Comparison of ENCODE assay signal across 27 cellular contexts in genomic region chr6:44696686-44697085, GRCh38.
DNase-seq lines count a peak whose midpoint lies in the region; ATAC-seq lines count a peak whose summit lies in the region.
"Had no signal": no experiment of that assay in that cellular context is flagged by ENCODE, and none has a peak within 500 bp of the region (broad histone marks: within the 10 kb centered on the region; RNA-seq: fewer than 3 reads in every experiment).

No MANE protein-coding gene starts in this region.

- H2AFZ ChIP-seq in neuronal stem cell (ENCODE audit: low read length) = no peak overlapping the region

- no peak overlapping the region for H3K4me3 Mint-ChIP-seq in immature natural killer cell
- H3K4me3 Mint-ChIP-seq: activated CD8-positive, alpha-beta T cell treated with anti-CD3 and anti-CD28 coated beads for 36 hours; activated naive CD8-positive, alpha-beta T cell; dendritic cell treated with granulocyte-macrophage colony-stimulating factor and Interleukin-4, amounts not matched to agents 40 ng/mL and 50 ng/mL, for 4 days had no signal

- no peaks in the 10 kb centered on the region for H3K27me3 ChIP-seq in neuronal stem cell (ENCODE audit: control insufficient read depth in 3 of 3, insufficient read depth in 3 of 3, low read depth in 1 of 3, low read length in 3 of 3)
- H3K27me3 ChIP-seq: BLaER1, esophagus squamous epithelium, transverse colon had no signal

- no peak overlapping the region for H3K4me3 ChIP-seq in neuronal stem cell (ENCODE audit: low read length in 2 of 2)
- H3K4me3 ChIP-seq: BLaER1, esophagus squamous epithelium, GM12878, transverse colon had no signal

- H4K8ac ChIP-seq in neuronal stem cell (ENCODE audit: low read depth, low read length) = peak overlapping the region; percentile 55

- peak overlapping the region; percentile 5 for H3K4ac ChIP-seq in neuronal stem cell (ENCODE audit: low read length)

- H2BK5ac ChIP-seq in neuronal stem cell (ENCODE audit: low read length) = no peak overlapping the region

- H2BK15ac ChIP-seq in neuronal stem cell (ENCODE audit: low read length) = no peak overlapping the region

- no peak for ATAC-seq in HG03025 (IDR thresholded peaks at IDR 0.05; ENCODE audit: low FRiP score, unreplicated experiment)
- ATAC-seq: activated CD8-positive, alpha-beta T cell treated with anti-CD3 and anti-CD28 coated beads for 36 hours; GM12878; naive thymus-derived CD8-positive, alpha-beta T cell had no signal

- peak overlapping the region; percentile 26 for H3K23ac ChIP-seq in neuronal stem cell (ENCODE audit: low read depth, low read length, poor library complexity)

- no peak overlapping the region for H4K91ac ChIP-seq in neuronal stem cell (ENCODE audit: low read depth, low read length, poor library complexity)

- WGBS in neuronal stem cell (ENCODE audit: extremely low coverage in 2 of 2, insufficient read length in 2 of 2, insufficient replicate concordance in 1 of 2), 2 donors = no CpG with 5 or more reads among the region's 6 CpGs

- peak overlapping the region; percentile 46 for H3K18ac ChIP-seq in neuronal stem cell (ENCODE audit: low read length)

- peaks cover 7 to 9% of the 10 kb centered on the region in 2 donors for H3K4me1 ChIP-seq in neuronal stem cell (ENCODE audit: control insufficient read depth in 2 of 2, insufficient read depth in 1 of 2, low read depth in 1 of 2, low read length in 2 of 2)
- H3K4me1 ChIP-seq: BLaER1, esophagus squamous epithelium, transverse colon had no signal

- no peaks in the 10 kb centered on the region for H3K9me3 ChIP-seq in neuronal stem cell (replicated peaks in 1 of 2; ENCODE audit: control insufficient read depth in 2 of 2, insufficient read depth in 1 of 2, low read depth in 1 of 2, low read length in 2 of 2)
- H3K9me3 ChIP-seq: BLaER1, esophagus squamous epithelium, transverse colon had no signal

- H3K4me1 Mint-ChIP-seq in immature natural killer cell = no peaks in the 10 kb centered on the region

- DNase-seq in EL (peak; percentile 13), LHCN-M2 (ENCODE audit: low read depth) (peak; percentile 48), ecto neural progenitor cell (ENCODE audit: low spot score) (peak; percentile 31), neuronal stem cell (ENCODE audit: low spot score) (no peak), ACHN (no peak), immature natural killer cell (no peak)
- no peak for DNase-seq in stimulated activated CD4-positive, alpha-beta T cell treated with anti-CD3 and anti-CD28 coated beads, Interleukin-15, amount 100 ng/mL, for 24 hours
- DNase-seq: activated T-cell treated with anti-CD3 and anti-CD28 coated beads for 4 hours; central memory CD4-positive, alpha-beta T cell; esophagus squamous epithelium; GOT3; hippocampal formation; naive thymus-derived CD8-positive, alpha-beta T cell; NCI-H1105; NCI-H187 treated with DMSO at 0.1 percent for 48 hours; NCI-H526 treated with DMSO at 0.1 percent for 48 hours; RPMI8226; small intestine; stimulated activated CD4-positive, alpha-beta T cell treated with anti-CD3 and anti-CD28 coated beads, Interleukin-2, amount 100 ng/mL, for 24 hours; T-helper 2 cell; transverse colon had no signal

- H3K36me3 Mint-ChIP-seq in immature natural killer cell = no peaks in the 10 kb centered on the region
- H3K36me3 Mint-ChIP-seq: activated naive CD8-positive, alpha-beta T cell; naive thymus-derived CD8-positive, alpha-beta T cell had no signal

- peaks cover 0 to 5% (median 2%) of the 10 kb centered on the region in 3 donors for H3K27me3 Mint-ChIP-seq in immature natural killer cell (ENCODE audit: low read depth in 3 of 3)
- H3K27me3 Mint-ChIP-seq: activated CD8-positive, alpha-beta T cell treated with anti-CD3 and anti-CD28 coated beads for 36 hours; activated naive CD8-positive, alpha-beta T cell; dendritic cell treated with granulocyte-macrophage colony-stimulating factor and Interleukin-4, amounts not matched to agents 40 ng/mL and 50 ng/mL, for 4 days; naive thymus-derived CD8-positive, alpha-beta T cell had no signal

- no peak overlapping the region for H2BK120ac ChIP-seq in neuronal stem cell (ENCODE audit: low read depth, low read length)

- H3K27ac Mint-ChIP-seq in immature natural killer cell = no peak overlapping the region
- H3K27ac Mint-ChIP-seq: activated CD8-positive, alpha-beta T cell treated with anti-CD3 and anti-CD28 coated beads for 36 hours; activated naive CD8-positive, alpha-beta T cell; dendritic cell treated with granulocyte-macrophage colony-stimulating factor and Interleukin-4, amounts not matched to agents 40 ng/mL and 50 ng/mL, for 4 days had no signal

- peaks cover 0 to 2% (median 0%) of the 10 kb centered on the region in 6 donors for H3K9me3 Mint-ChIP-seq in immature natural killer cell
- H3K9me3 Mint-ChIP-seq: activated CD8-positive, alpha-beta T cell treated with anti-CD3 and anti-CD28 coated beads for 36 hours; dendritic cell treated with granulocyte-macrophage colony-stimulating factor and Interleukin-4, amounts not matched to agents 40 ng/mL and 50 ng/mL, for 4 days; naive thymus-derived CD8-positive, alpha-beta T cell had no signal

- H3K36me3 ChIP-seq in neuronal stem cell (replicated peaks in 1 of 2; ENCODE audit: control insufficient read depth in 2 of 2, insufficient read depth in 2 of 2, low read length in 2 of 2) = no peaks in the 10 kb centered on the region
- H3K36me3 ChIP-seq: BLaER1, esophagus squamous epithelium, transverse colon had no signal

- no peak overlapping the region for H3K27ac ChIP-seq in neuronal stem cell (replicated peaks; ENCODE audit: low read length)
- H3K27ac ChIP-seq: BLaER1, esophagus squamous epithelium, transverse colon had no signal

- peak overlapping the region; percentile 71 for H3K9ac ChIP-seq in neuronal stem cell (ENCODE audit: low read depth, low read length, poor library complexity)
- H3K9ac ChIP-seq: BLaER1 had no signal

- no peak overlapping the region for H2BK12ac ChIP-seq in neuronal stem cell (ENCODE audit: low read length)

- peak overlapping the region; percentile 14 for H3K14ac ChIP-seq in neuronal stem cell (ENCODE audit: low read length)

- H3K79me1 ChIP-seq in neuronal stem cell (ENCODE audit: low read depth, low read length) = no peaks in the 10 kb centered on the region

- no peak overlapping the region for H3K4me2 ChIP-seq in neuronal stem cell (ENCODE audit: insufficient read depth, low read length, poor library complexity, severe bottlenecking)
- H3K4me2 ChIP-seq: BLaER1 had no signal

- in situ Hi-C loops in ACHN (cut with HindIII; ENCODE audit: low pct_ligation_motif_present, low pct_unique_long_range_greater_than_20kb, low sequenced_read_pairs) = no loop called here

- H2AK5ac ChIP-seq in neuronal stem cell (ENCODE audit: low read depth, low read length) = peak overlapping the region; percentile 64

Comparison
In these comparisons a context has a peak if more than half of its experiments do, and no peak if none do; other contexts are left out.
1. DNase-seq: peak in EL (single experiment), LHCN-M2 (single experiment) and ecto neural progenitor cell (single experiment); none in neuronal stem cell (single experiment), ACHN (single experiment), stimulated activated CD4-positive, alpha-beta T cell treated with anti-CD3 and anti-CD28 coated beads, Interleukin-15, amount 100 ng/mL, for 24 hours (single experiment) and immature natural killer cell (0 of 3).